ENCODE assay signal across 10 cellular contexts in the genomic region with DNA sequence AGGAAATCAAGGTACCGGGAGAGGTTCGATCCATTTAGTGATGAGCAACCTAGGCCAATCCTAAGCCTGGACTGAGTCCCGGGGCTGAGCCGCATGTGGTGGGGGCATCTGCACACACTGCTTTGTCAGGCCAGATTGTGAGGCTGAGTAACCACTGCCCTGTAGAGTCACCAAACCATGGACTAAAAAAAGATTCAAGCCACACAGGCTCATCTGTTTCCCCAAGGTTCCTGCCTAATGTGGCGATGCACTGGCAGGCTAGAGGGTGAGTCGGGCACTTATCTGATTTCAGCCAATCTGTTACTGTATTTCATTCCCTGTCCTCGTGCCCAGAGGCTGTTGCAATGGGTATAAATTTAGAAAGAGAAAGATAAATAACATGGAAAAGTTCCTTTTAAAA.
DNase-seq lines count a peak whose midpoint lies in the region; ATAC-seq and TF ChIP-seq lines count a peak whose summit lies in the region.
"Had no signal": no experiment of that assay in that cellular context is flagged by ENCODE, and none has a peak within 500 bp of the region (broad histone marks: within the 10 kb centered on the region; RNA-seq: fewer than 3 reads in every experiment).

No MANE protein-coding gene starts in this region.

- ATAC-seq in IMR-90 (ENCODE audit: low read depth) (peak; percentile 64), GM19351 (IDR thresholded peaks at IDR 0.05; ENCODE audit: unreplicated experiment) (no peak)

- H3K9me2 ChIP-seq in hepatocyte (replicated peaks; ENCODE audit: insufficient read depth): no peaks in the 10 kb centered on the region

- no peak overlapping the region for H2BK20ac ChIP-seq in IMR-90 (ENCODE audit: low read depth, low read length)

- BruUV-seq in IMR-90 (replicated peaks; lab: Mats Ljungman, UMichigan): no TSS peak

- H3K4ac ChIP-seq in IMR-90 (ENCODE audit: low read depth, low read length) (peak overlapping the region; percentile 14; the same call in 1 of the 2 replicates), trophoblast cell (ENCODE audit: low read depth, low read length) (no peak overlapping the region)

- H3K79me1 ChIP-seq in IMR-90 (ENCODE audit: low read depth in 1 of 2, low read length in 2 of 2): peaks cover 5 to 20% of the 10 kb centered on the region in 2 experiments; a peak in 2 of 4 replicates
- H3K79me1 ChIP-seq in trophoblast cell (ENCODE audit: low read length): no peaks in the 10 kb centered on the region

- H3K56ac ChIP-seq in IMR-90 (ENCODE audit: extremely low read depth, insufficient read depth, low read length): no peak overlapping the region

- no peak overlapping the region for H3K4me2 ChIP-seq in IMR-90 (ENCODE audit: low read depth, low read length)
- H3K4me2 ChIP-seq in hepatocyte: no peak overlapping the region
- H3K4me2 ChIP-seq in trophoblast cell (ENCODE audit: low read length): no peak overlapping the region
- H3K4me2 ChIP-seq: PC-9 had no signal

- no peak overlapping the region; the same call in 1 of the 2 replicates for H2BK120ac ChIP-seq in IMR-90 (ENCODE audit: low read depth, low read length)
- no peak overlapping the region for H2BK120ac ChIP-seq in trophoblast cell (ENCODE audit: insufficient read depth, low read length, poor library complexity)

- peak overlapping the region; percentile 1 for H2AFZ ChIP-seq in IMR-90 (replicated peaks; ENCODE audit: low read length, poor library complexity)
- H2AFZ ChIP-seq in hepatocyte: no peak overlapping the region
- no peak overlapping the region for H2AFZ ChIP-seq in trophoblast cell (ENCODE audit: insufficient read depth, low read length, poor library complexity)
- H2AFZ ChIP-seq: PC-9 had no signal

- TF ChIP-seq POLR2A in IMR-90 (IDR thresholded peaks at IDR 0.05; ENCODE audit: low read depth, low read length): no peak

- CTCF ChIA-PET in IMR-90 (lab: Yijun Ruan, JAX): no interaction called here
- CTCF ChIA-PET in GM10248 (lab: Yijun Ruan, JAX): interaction anchor here (0.7 to 1.2 kb wide), 2 partner anchors 12 to 22 kb away, joined by 3 to 4 read pairs; no protein-coding TSS in a partner anchor

- H3K36me3 ChIP-seq in IMR-90 (ENCODE audit: control insufficient read depth, insufficient read depth, low read length) (peaks cover 7% of the 10 kb centered on the region), hepatocyte (replicated peaks; ENCODE audit: insufficient read depth, low read depth) (no peaks in the 10 kb centered on the region), trophoblast cell (ENCODE audit: control insufficient read depth in 1 of 2, insufficient read depth in 2 of 2, low read length in 2 of 2) (peaks cover 16 to 29% of the 10 kb centered on the region in 2 experiments)

- H3K23ac ChIP-seq in IMR-90 (ENCODE audit: low read depth, low read length): no peak overlapping the region
- H3K23ac ChIP-seq in trophoblast cell (ENCODE audit: low read length): no peak overlapping the region

- in situ Hi-C loops in IMR-90 (cut with MboI; ENCODE audit: low sequenced_read_pairs): no loop called here

- H3K27me3 ChIP-seq in IMR-90 (ENCODE audit: control insufficient read depth, insufficient read depth, low read length) (no peaks in the 10 kb centered on the region), hepatocyte (no peaks in the 10 kb centered on the region), trophoblast cell (ENCODE audit: insufficient read depth, low read length) (no peaks in the 10 kb centered on the region)

- no peak overlapping the region for H3K4me3 ChIP-seq in IMR-90 (ENCODE audit: insufficient read depth, low read depth, low read length)
- no peak overlapping the region for H3K4me3 ChIP-seq in hepatocyte
- no peak overlapping the region for H3K4me3 ChIP-seq in trophoblast cell (ENCODE audit: low read depth, low read length)
- H3K4me3 ChIP-seq: PC-9 had no signal

- H2AK9ac ChIP-seq in IMR-90 (replicated peaks; ENCODE audit: low read depth, low read length, poor library complexity): no peak overlapping the region

- TF ChIP-seq RAD21 in IMR-90 (IDR thresholded peaks at IDR 0.05; ENCODE audit: low read length): no peak

- DNase-seq in A172 (ENCODE audit: low spot score): peak; percentile 85
- peak; percentile 75 for DNase-seq in IMR-90
- DNase-seq in hepatic stellate cell (ENCODE audit: low spot score): peak; percentile 73
- no peak for DNase-seq in hepatocyte (ENCODE audit: low spot score)
- DNase-seq in GM10248 (ENCODE audit: extremely low spot score): no peak
- no peak for DNase-seq in trophoblast cell
- DNase-seq: activated CD4-positive, alpha-beta T cell treated with anti-CD3 and anti-CD28 coated beads for 1 hour; PC-9 had no signal

- no peak overlapping the region for H3K9ac ChIP-seq in IMR-90 (ENCODE audit: low read depth, low read length)
- no peak overlapping the region for H3K9ac ChIP-seq in trophoblast cell (ENCODE audit: low read length)

- WGBS in IMR-90 (ENCODE audit: extremely low coverage in 2 of 2, insufficient read length in 1 of 2), 2 experiments: no CpG with 5 or more reads among the region's 7 CpGs
- 94% methylated on average over 7 of the region's 7 CpGs for WGBS in hepatocyte (ENCODE audit: low lambda C conversion rate, missing lambda C conversion rate)
- no CpG with 5 or more reads among the region's 7 CpGs for WGBS in trophoblast cell (ENCODE audit: extremely low coverage, insufficient coverage, insufficient read length)

- POLR2A ChIA-PET in IMR-90 (lab: Charles Lee; ENCODE audit: unreplicated experiment) (no interaction called here), GM10248 (lab: Yijun Ruan, JAX) (no interaction called here)

- H3K18ac ChIP-seq in IMR-90 (ENCODE audit: low read depth, low read length) (peak overlapping the region; percentile 26; the same call in 1 of the 2 replicates), trophoblast cell (ENCODE audit: low read length) (no peak overlapping the region)

- H4K8ac ChIP-seq in IMR-90 (ENCODE audit: low read depth in 2 of 2, low read length in 2 of 2): peak overlapping the region; percentile 8 to 35; a peak in 1 of 4 replicates
- H4K8ac ChIP-seq in trophoblast cell (ENCODE audit: low read depth, low read length): no peak overlapping the region

- no peaks in the 10 kb centered on the region for H3K9me3 ChIP-seq in IMR-90 (ENCODE audit: control insufficient read depth, insufficient read depth, low read length)
- H3K9me3 ChIP-seq in hepatocyte (ENCODE audit: low read depth): no peaks in the 10 kb centered on the region
- H3K9me3 ChIP-seq in trophoblast cell (ENCODE audit: insufficient read depth, low read depth, low read length): no peaks in the 10 kb centered on the region

- 0 out of 3 replicates have a peak overlapping the region, but pooled peaks have one; percentile 19 for H2BK15ac ChIP-seq in IMR-90 (ENCODE audit: low read depth, low read length)

- dilution Hi-C loops in IMR-90 (cut with HindIII; ENCODE audit: low sequenced_read_pairs, unreplicated experiment): no loop called here

- H3K14ac ChIP-seq in IMR-90 (replicated peaks; ENCODE audit: low read depth, low read length) (no peak overlapping the region), trophoblast cell (ENCODE audit: low read length) (no peak overlapping the region)

- H3K79me2 ChIP-seq in hepatocyte (no peaks in the 10 kb centered on the region), trophoblast cell (ENCODE audit: control insufficient read depth, insufficient read depth, low read length, poor library complexity) (no peaks in the 10 kb centered on the region)

- peaks cover 21% of the 10 kb centered on the region for H3K9me1 ChIP-seq in IMR-90 (ENCODE audit: insufficient read depth, low read length)

- H3K27ac ChIP-seq in IMR-90 (ENCODE audit: insufficient read depth, low read length) (peak overlapping the region; percentile 7; the same call in 1 of the 2 replicates), angular gyrus (ENCODE audit: low read depth, low read length) (peak overlapping the region; percentile 37), hepatocyte (no peak overlapping the region), trophoblast cell (ENCODE audit: low read depth, low read length) (no peak overlapping the region)
- H3K27ac ChIP-seq: PC-9 had no signal

- TF ChIP-seq CTCF in IMR-90 (conservative IDR thresholded peaks at IDR 0.05; ENCODE audit: low read depth, low read length) (no peak), hepatocyte (IDR thresholded peaks at IDR 0.05; ENCODE audit: poor library complexity) (no peak), GM10248 (IDR thresholded peaks at IDR 0.05; ENCODE audit: control extremely low read depth, extremely low read depth, low read depth, missing control alignments) (no peak)

- peak overlapping the region; percentile 5; the same call in 1 of the 2 replicates for H4K5ac ChIP-seq in IMR-90 (ENCODE audit: low read depth, low read length)

- intact Hi-C loops in IMR-90 (cut with micrococcal nuclease): no loop called here

- no peak overlapping the region for H2BK12ac ChIP-seq in trophoblast cell (ENCODE audit: low read length)

- H3K4me1 ChIP-seq in IMR-90 (ENCODE audit: control insufficient read depth, insufficient read depth, low read length) (peaks cover 18% of the 10 kb centered on the region), hepatocyte (ENCODE audit: insufficient read depth) (no peaks in the 10 kb centered on the region), trophoblast cell (ENCODE audit: control insufficient read depth in 1 of 2, insufficient read depth in 2 of 2, low read length in 2 of 2) (peaks cover 4 to 6% of the 10 kb centered on the region in 2 experiments)

- no peak overlapping the region for H4K12ac ChIP-seq in trophoblast cell (ENCODE audit: low read depth, low read length)

- H4K91ac ChIP-seq in IMR-90 (ENCODE audit: insufficient read depth, low read depth, low read length) (no peak overlapping the region), trophoblast cell (ENCODE audit: low read depth, low read length) (no peak overlapping the region)

- H2AK5ac ChIP-seq in IMR-90 (ENCODE audit: low read depth, low read length): peak overlapping the region; percentile 5; the same call in 1 of the 2 replicates
- no peak overlapping the region for H2AK5ac ChIP-seq in trophoblast cell (ENCODE audit: low read length)

- H2BK5ac ChIP-seq in IMR-90 (ENCODE audit: low read depth, low read length, poor library complexity, severe bottlenecking) (no peak overlapping the region), trophoblast cell (ENCODE audit: low read depth, low read length, poor library complexity) (no peak overlapping the region)

- H4K20me1 ChIP-seq in IMR-90 (ENCODE audit: insufficient read depth, low read length): no peaks in the 10 kb centered on the region
- no peaks in the 10 kb centered on the region for H4K20me1 ChIP-seq in hepatocyte (ENCODE audit: insufficient read depth, poor library complexity, severe bottlenecking)

TF ChIP-seq in IMR-90, 13 proteins besides CTCF, POLR2A, EP300 and RAD21 (continues in another document):
- TF ChIP-seq CEBPB (IDR thresholded peaks at IDR 0.05; ENCODE audit: low read depth, low read length) (peak; percentile 71), SMC3 (IDR thresholded peaks at IDR 0.05; ENCODE audit: low read depth, low read length) (no peak), MAZ (IDR thresholded peaks at IDR 0.05; ENCODE audit: borderline replicate concordance, low read depth, low read length) (peak; percentile 62; the same call in 1 of the 2 replicates)

Comparison
In these comparisons a context has a peak if more than half of its experiments do, and no peak if none do; other contexts are left out.
1. DNase-seq: peak in A172 (single experiment), IMR-90 (single experiment) and hepatic stellate cell (single experiment); none in hepatocyte (single experiment), GM10248 (single experiment) and trophoblast cell (0 of 2).
2. H3K27ac ChIP-seq: peak in IMR-90 (single experiment) and angular gyrus (single experiment); none in hepatocyte (single experiment) and trophoblast cell (single experiment).